ENCODE assay signal across 8 cellular contexts in the genomic region with DNA sequence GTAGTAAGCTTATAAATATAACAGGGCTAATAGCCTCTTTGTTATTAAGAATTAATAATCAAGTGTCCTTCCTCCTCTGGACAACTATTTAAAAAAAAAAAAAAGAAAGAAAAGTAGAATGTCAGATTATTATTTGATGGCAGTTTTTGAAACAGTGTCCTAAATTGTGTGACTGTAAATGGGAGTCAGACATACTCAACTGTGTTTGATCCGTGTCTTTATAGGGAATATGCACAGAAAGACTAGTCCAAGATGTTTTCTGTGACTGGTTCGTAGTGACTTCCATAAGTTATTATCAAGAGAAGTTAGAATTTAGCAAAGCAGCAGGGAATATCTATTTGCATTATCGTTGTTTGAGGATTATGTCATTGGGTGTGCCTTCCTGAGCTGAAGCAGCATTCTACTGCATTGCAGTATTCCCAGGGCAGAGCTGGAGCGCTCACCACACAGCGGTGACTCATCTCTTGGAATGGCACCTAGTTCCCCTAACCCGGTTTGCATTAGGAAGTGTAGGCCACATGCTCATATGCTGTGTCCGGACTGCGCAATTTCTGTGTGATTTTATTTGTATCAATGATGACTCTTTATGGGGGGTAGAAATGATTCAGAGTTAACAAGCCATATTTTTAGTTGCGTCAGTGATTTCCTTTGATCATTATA. TPM values are rescaled to one million over a fixed set of nuclear protein-coding genes. Genes with fewer than 3 reads are reported as not detected.
A peak's percentile ranks its signal among the peaks of the same experiment; 100 is the strongest.
DNase-seq lines count a peak whose midpoint lies in the region; TF ChIP-seq lines count a peak whose summit lies in the region.

No MANE protein-coding gene starts in this region.

- H3K4me3 ChIP-seq in HFF-Myc (replicated peaks; ENCODE audit: low read depth, low read length), result no peak overlapping the region

- DNase-seq in A172 (ENCODE audit: low spot score) (peak; percentile 97), HFF-Myc (ENCODE audit: extremely low read depth, low read depth) (peak; percentile 99), SW 1271 (lab: John Stamatoyannopoulos, UW) (peak; percentile 98 to 99), fibroblast of the conjunctiva (ENCODE audit: low read depth) (peak; percentile 99), occipital lobe (lab: John Stamatoyannopoulos, UW) (peak; percentile 65), NCI-H748 (lab: John Stamatoyannopoulos, UW; ENCODE audit: unreplicated experiment) (no peak), GM19238 (ENCODE audit: insufficient read length, low spot score) (no peak)
- no peak for DNase-seq in activated naive CD4-positive, alpha-beta T cell treated with Interleukin-2 at 50 U/mL for 16 hours

- TF ChIP-seq CTCF in HFF-Myc (IDR thresholded peaks at IDR 0.05; ENCODE audit: low read depth, low read length, missing control alignments), result no peak

RNA-seq across cellular contexts. Expression of a gene that starts 7.9 kb away (rescaled TPM):
- 265 and 340 TPM in 2 replicates for total RNA-seq in A172 (2014; rRNA removed; shearing (Covaris generic))
- 677 TPM for total RNA-seq in occipital lobe

Comparison
In these comparisons a context has a peak if more than half of its experiments do, and no peak if none do; other contexts are left out.
1. DNase-seq: peak in A172 (single experiment), HFF-Myc (single experiment), SW 1271 (2 of 2), fibroblast of the conjunctiva (single experiment) and occipital lobe (single experiment); none in NCI-H748 (single experiment), activated naive CD4-positive, alpha-beta T cell treated with Interleukin-2 at 50 U/mL for 16 hours (single experiment) and GM19238 (single experiment).